Comparison of ENCODE assay signal across 1 cellular context in genomic region chr17:2396192-2396567, GRCh38.
TF ChIP-seq lines count a peak whose summit lies in the region.

No MANE protein-coding gene starts in this region.

TF ChIP-seq in HCT116, 20 proteins besides CTCF, POLR2A, EP300 and RAD21 (continued from another document):
- TF ChIP-seq ELF1 (IDR thresholded peaks at IDR 0.05; ENCODE audit: borderline replicate concordance, low read depth): no peak
- TF ChIP-seq ZFX (IDR thresholded peaks at IDR 0.05): no peak
- no peak for TF ChIP-seq TCF7L2 (IDR thresholded peaks at IDR 0.05; ENCODE audit: borderline replicate concordance, extremely low read depth, insufficient read depth, insufficient read length)
- no peak for TF ChIP-seq CEBPB (IDR thresholded peaks at IDR 0.05; ENCODE audit: low read depth)
- no peak for TF ChIP-seq YY1 (IDR thresholded peaks at IDR 0.05; ENCODE audit: extremely low read depth, insufficient replicate concordance, low read depth, low read length)
- no peak for TF ChIP-seq EGR1 (IDR thresholded peaks at IDR 0.05; ENCODE audit: low read depth)
- TF ChIP-seq FOSL1 (IDR thresholded peaks at IDR 0.05; ENCODE audit: low read depth): no peak
- TF ChIP-seq CBX3 (IDR thresholded peaks at IDR 0.05; ENCODE audit: low read depth): no peak
- TF ChIP-seq, protein P1, sequence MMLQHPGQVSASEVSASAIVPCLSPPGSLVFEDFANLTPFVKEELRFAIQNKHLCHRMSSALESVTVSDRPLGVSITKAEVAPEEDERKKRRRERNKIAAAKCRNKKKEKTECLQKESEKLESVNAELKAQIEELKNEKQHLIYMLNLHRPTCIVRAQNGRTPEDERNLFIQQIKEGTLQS (IDR thresholded peaks at IDR 0.05): no peak
- TF ChIP-seq SP1 (IDR thresholded peaks at IDR 0.05; ENCODE audit: low read depth): no peak
- no peak for TF ChIP-seq REST (IDR thresholded peaks at IDR 0.05; ENCODE audit: low read depth)
- TF ChIP-seq, protein P2, sequence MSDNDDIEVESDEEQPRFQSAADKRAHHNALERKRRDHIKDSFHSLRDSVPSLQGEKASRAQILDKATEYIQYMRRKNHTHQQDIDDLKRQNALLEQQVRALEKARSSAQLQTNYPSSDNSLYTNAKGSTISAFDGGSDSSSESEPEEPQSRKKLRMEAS (IDR thresholded peaks at IDR 0.05): no peak
- TF ChIP-seq EZH2phosphoT487 (IDR thresholded peaks at IDR 0.05; ENCODE audit: borderline replicate concordance): no peak
